ENCODE assay signal across 24 cellular contexts in genomic region chr1:19610282-19610978, GRCh38. TPM values are rescaled to one million over a fixed set of nuclear protein-coding genes. Genes with fewer than 3 reads are reported as not detected.
DNase-seq lines count a peak whose midpoint lies in the region; ATAC-seq, FAIRE-seq and TF ChIP-seq lines count a peak whose summit lies in the region.
"Had no signal": no experiment of that assay in that cellular context is flagged by ENCODE, and none has a peak within 500 bp of the region (broad histone marks: within the 10 kb centered on the region; RNA-seq: fewer than 3 reads in every experiment).

No MANE protein-coding gene starts in this region.

- BruUV-seq in IMR-90 (replicated peaks; lab: Mats Ljungman, UMichigan) (no TSS peak), K562 (replicated peaks; lab: Mats Ljungman, UMichigan) (no TSS peak)

- H3K27ac ChIP-seq in IMR-90 (ENCODE audit: insufficient read depth, low read length) (no peak overlapping the region), K562 (ENCODE audit: extremely low read depth, low read depth, low read length) (no peak overlapping the region), keratinocyte (ENCODE audit: control insufficient read depth, insufficient read depth, low read length) (no peak overlapping the region), tibial artery (peak overlapping the region; percentile 25 to 52)
- H3K27ac ChIP-seq: tibial nerve had no signal

- ATAC-seq in IMR-90 (ENCODE audit: low read depth): no peak
- ATAC-seq in K562: no peak
- ATAC-seq: activated CD8-positive, alpha-beta T cell treated with anti-CD3 and anti-CD28 coated beads for 36 hours; SK-N-SH treated with all-trans-retinoic acid at 6 μM for 48 hours had no signal

- 0 out of 2 replicates have a peak, but pooled peaks cover 6% of the 10 kb centered on the region for H3K36me3 ChIP-seq in IMR-90 (ENCODE audit: control insufficient read depth, insufficient read depth, low read length)
- peaks cover 44% of the 10 kb centered on the region for H3K36me3 ChIP-seq in K562 (ENCODE audit: control insufficient read depth, insufficient read depth, low read length)
- peaks cover 3 to 8% of the 10 kb centered on the region in 2 experiments for H3K36me3 ChIP-seq in keratinocyte (ENCODE audit: control insufficient read depth in 2 of 2, extremely low read depth in 1 of 2, insufficient read depth in 2 of 2, low read length in 2 of 2)
- H3K36me3 ChIP-seq in tibial artery: peaks cover 0 to 7% (median 6%) of the 10 kb centered on the region in 3 donors

- H2AK5ac ChIP-seq in IMR-90 (ENCODE audit: low read depth, low read length): 0 out of 2 replicates have a peak overlapping the region, but pooled peaks have one; percentile 33

- H2BK15ac ChIP-seq in IMR-90 (ENCODE audit: low read depth, low read length): no peak overlapping the region

- H3K14ac ChIP-seq in IMR-90 (replicated peaks; ENCODE audit: low read depth, low read length): no peak overlapping the region; the same call in 1 of the 2 replicates

- CTCF ChIA-PET in IMR-90 (lab: Yijun Ruan, JAX) (interaction anchor here (0.6 kb wide), 1 partner anchor 11 kb away, joined by 3 read pairs; no protein-coding TSS in a partner anchor), K562 (lab: Yijun Ruan, JAX; ENCODE audit: low intra/inter-chr PET ratio) (no interaction called here)

- H3K9ac ChIP-seq in IMR-90 (ENCODE audit: low read depth, low read length) (no peak overlapping the region), K562 (ENCODE audit: insufficient read depth in 1 of 2, low read depth in 2 of 2, low read length in 2 of 2) (no peak overlapping the region), keratinocyte (ENCODE audit: control insufficient read depth, extremely low read depth, insufficient read depth, low read length) (no peak overlapping the region)

- H4K5ac ChIP-seq in IMR-90 (ENCODE audit: low read depth, low read length): no peak overlapping the region

- no peak overlapping the region for H4K8ac ChIP-seq in IMR-90 (ENCODE audit: low read depth in 2 of 2, low read length in 2 of 2)

- H2BK5ac ChIP-seq in IMR-90 (ENCODE audit: low read depth, low read length, poor library complexity, severe bottlenecking): no peak overlapping the region

- H3K4me3 ChIP-seq in IMR-90 (ENCODE audit: insufficient read depth, low read depth, low read length): no peak overlapping the region
- H3K4me3 ChIP-seq in K562: no peak overlapping the region
- H3K4me3 ChIP-seq in keratinocyte (ENCODE audit: control insufficient read depth in 2 of 3, extremely low read depth in 1 of 3, insufficient read depth in 2 of 3, low read depth in 1 of 3, low read length in 3 of 3): no peak overlapping the region
- no peak overlapping the region for H3K4me3 ChIP-seq in tibial artery
- H3K4me3 ChIP-seq: esophagus squamous epithelium, tibial nerve had no signal

- intact Hi-C loops in IMR-90 (cut with micrococcal nuclease): no loop called here
- intact Hi-C loops in K562 (cut with micrococcal nuclease): no loop called here
- intact Hi-C loops in tibial artery (cut with DNase I; ENCODE audit: low total_unique reads): loop anchor here (10.0 kb wide), 1 partner anchor 106 kb away; no protein-coding TSS in a partner anchor

- in situ Hi-C loops in IMR-90 (cut with MboI; ENCODE audit: low sequenced_read_pairs) (no loop called here), K562 (cut with MboI) (no loop called here)

- H3K4me1 ChIP-seq in IMR-90 (ENCODE audit: control insufficient read depth, insufficient read depth, low read length): peaks cover 6% of the 10 kb centered on the region
- peaks cover 3 to 5% of the 10 kb centered on the region in 2 experiments; a peak in 2 of 5 replicates for H3K4me1 ChIP-seq in K562 (replicated peaks in 1 of 2; ENCODE audit: control insufficient read depth in 2 of 2, insufficient read depth in 2 of 2, low read length in 2 of 2)
- H3K4me1 ChIP-seq in keratinocyte (ENCODE audit: control insufficient read depth, extremely low read depth, insufficient read depth, low read length): peaks cover 8% of the 10 kb centered on the region
- H3K4me1 ChIP-seq in tibial artery: peaks cover 0 to 46% (median 20%) of the 10 kb centered on the region in 4 donors

- H3K9me1 ChIP-seq in IMR-90 (ENCODE audit: insufficient read depth, low read length): peaks cover 2% of the 10 kb centered on the region; the same call in 1 of the 2 replicates
- H3K9me1 ChIP-seq in K562 (ENCODE audit: control insufficient read depth, insufficient read depth, low read length): no peaks in the 10 kb centered on the region
- H3K9me1 ChIP-seq in keratinocyte (ENCODE audit: control insufficient read depth, extremely low read depth, insufficient read depth, low read length): no peaks in the 10 kb centered on the region

- no peak for TF ChIP-seq RAD21 in IMR-90 (IDR thresholded peaks at IDR 0.05; ENCODE audit: low read length)
- TF ChIP-seq RAD21 in K562 (CRISPR knock-in tag; conservative IDR thresholded peaks at IDR 0.05 in 1 of 2, IDR thresholded peaks at IDR 0.05 in 1 of 2): no peak

- no peak overlapping the region for H2BK120ac ChIP-seq in IMR-90 (ENCODE audit: low read depth, low read length)

- no peak overlapping the region for H3K4ac ChIP-seq in IMR-90 (ENCODE audit: low read depth, low read length)

- H3K4me2 ChIP-seq in IMR-90 (ENCODE audit: low read depth, low read length) (no peak overlapping the region), K562 (ENCODE audit: insufficient read depth, low read length) (no peak overlapping the region), keratinocyte (ENCODE audit: control insufficient read depth, extremely low read depth, insufficient read depth, low read depth, low read length) (peak overlapping the region; percentile 39)

- peaks cover 39 to 62% of the 10 kb centered on the region in 2 experiments for H3K79me1 ChIP-seq in IMR-90 (ENCODE audit: low read depth in 1 of 2, low read length in 2 of 2)

- TF ChIP-seq CTCF in IMR-90 (conservative IDR thresholded peaks at IDR 0.05; ENCODE audit: low read depth, low read length) (no peak), K562 (IDR thresholded peaks at IDR 0.05 in 2 of 3, conservative IDR thresholded peaks at IDR 0.05 in 1 of 3; ENCODE audit: insufficient read depth in 2 of 3, low read depth in 1 of 3, low read length in 3 of 3) (no peak), keratinocyte (optimal IDR thresholded peaks at IDR 0.05 in 1 of 3, IDR thresholded peaks at IDR 0.05 in 1 of 3, conservative IDR thresholded peaks at IDR 0.05 in 1 of 3; ENCODE audit: extremely low read depth in 1 of 3, insufficient read depth in 2 of 3, low read length in 3 of 3) (no peak), tibial artery (IDR thresholded peaks at IDR 0.05) (no peak)

- H4K91ac ChIP-seq in IMR-90 (ENCODE audit: insufficient read depth, low read depth, low read length): no peak overlapping the region

- no peak overlapping the region for H2AK9ac ChIP-seq in IMR-90 (replicated peaks; ENCODE audit: low read depth, low read length, poor library complexity)

- DNase-seq in IMR-90: peak; percentile 58
- DNase-seq in K562 (ENCODE audit: extremely low read depth in 1 of 4, low spot score in 3 of 4): no peak
- DNase-seq in keratinocyte (ENCODE audit: low read depth, low spot score): no peak
- DNase-seq in tibial artery: no peak
- DNase-seq in H54 (ENCODE audit: insufficient read length, low spot score): no peak
- DNase-seq in erythroblast (lab: John Stamatoyannopoulos, UW): no peak
- DNase-seq in globus pallidus (ENCODE audit: low spot score): no peak
- DNase-seq: activated CD4-positive, CD25-positive, alpha-beta regulatory T cell; activated CD8-positive, alpha-beta T cell treated with anti-CD3 and anti-CD28 coated beads for 36 hours; activated naive CD4-positive, alpha-beta T cell treated with Interleukin-2 at 50 U/mL for 16 hours; cerebellar nuclear complex; effector CD4-positive, alpha-beta T cell; esophagus squamous epithelium; H9; hypothalamus; kidney; NCI-H1105; NCI-H446 treated with DMSO at 0.1 percent for 48 hours; NK-92 treated with Interleukin-12 subunit alpha and Interleukin-12 subunit beta, amount 100 ng/mL, for 24 hours; stimulated activated naive CD4-positive, alpha-beta T cell; T-helper 9 cell had no signal

- no peak overlapping the region for H3K23ac ChIP-seq in IMR-90 (ENCODE audit: low read depth, low read length)

- H3K27me3 ChIP-seq in IMR-90 (ENCODE audit: control insufficient read depth, insufficient read depth, low read length) (no peaks in the 10 kb centered on the region), K562 (ENCODE audit: control insufficient read depth in 2 of 2, insufficient read depth in 2 of 2, low read length in 2 of 2) (no peaks in the 10 kb centered on the region), keratinocyte (ENCODE audit: control insufficient read depth, extremely low read depth, insufficient read depth, low read length) (no peaks in the 10 kb centered on the region), tibial artery (no peaks in the 10 kb centered on the region)
- H3K27me3 ChIP-seq: esophagus squamous epithelium, tibial nerve had no signal

- FAIRE-seq in K562 (lab: Jason Lieb, UNC): no peak
- no peak for FAIRE-seq in keratinocyte (lab: Jason Lieb, UNC)
- no peak for FAIRE-seq in H54 (lab: Jason Lieb, UNC)
- FAIRE-seq: GM12892, kidney had no signal

- 60% methylated on average over 1 of the region's 8 CpGs; no CpG with 5 or more reads in 1 of the 2 experiments for WGBS in IMR-90 (ENCODE audit: extremely low coverage in 2 of 2, insufficient read length in 1 of 2), 2 experiments
- WGBS in K562 (ENCODE audit: insufficient coverage, low coverage, missing lambda C conversion rate): 74% methylated on average over 8 of the region's 8 CpGs

- H4K20me1 ChIP-seq in IMR-90 (ENCODE audit: insufficient read depth, low read length) (peaks cover 52% of the 10 kb centered on the region), K562 (replicated peaks; ENCODE audit: control insufficient read depth, insufficient read depth, low read length) (peaks cover 18% of the 10 kb centered on the region), keratinocyte (ENCODE audit: control insufficient read depth, extremely low read depth, insufficient read depth, low read length) (peaks cover 4% of the 10 kb centered on the region)

- no peak overlapping the region for H3K18ac ChIP-seq in IMR-90 (ENCODE audit: low read depth, low read length)

- no peak overlapping the region for H2AFZ ChIP-seq in IMR-90 (replicated peaks; ENCODE audit: low read length, poor library complexity)
- H2AFZ ChIP-seq in K562 (ENCODE audit: low read depth, low read length): no peak overlapping the region
- H2AFZ ChIP-seq in keratinocyte (ENCODE audit: control insufficient read depth, low read length): no peak overlapping the region

- H2BK20ac ChIP-seq in IMR-90 (ENCODE audit: low read depth, low read length): no peak overlapping the region

- H3K79me2 ChIP-seq in K562 (ENCODE audit: control insufficient read depth, insufficient read depth, low read length): peaks cover 87% of the 10 kb centered on the region
- peaks cover 67% of the 10 kb centered on the region for H3K79me2 ChIP-seq in keratinocyte (ENCODE audit: control insufficient read depth, insufficient read depth, low read length)

- POLR2A ChIA-PET in IMR-90 (lab: Charles Lee; ENCODE audit: unreplicated experiment) (no interaction called here), K562 (lab: Yijun Ruan, JAX) (interaction anchor here (0.7 to 2.1 kb wide), 4 partner anchors 8 to 526 kb away, joined by 3 to 17 read pairs (median 4); a partner anchor contains a TSS)

- dilution Hi-C loops in IMR-90 (cut with HindIII; ENCODE audit: low sequenced_read_pairs, unreplicated experiment): no loop called here
- dilution Hi-C loops in keratinocyte (cut with MboI; ENCODE audit: extremely low pct_ligation_motif_present, low sequenced_read_pairs): no loop called here

- TF ChIP-seq EP300 in K562 (IDR thresholded peaks at IDR 0.05; ENCODE audit: low read length): no peak

- H3K9me3 ChIP-seq in IMR-90 (ENCODE audit: control insufficient read depth, insufficient read depth, low read length) (no peaks in the 10 kb centered on the region), K562 (replicated peaks; ENCODE audit: control insufficient read depth, insufficient read depth, low read depth, low read length) (no peaks in the 10 kb centered on the region), keratinocyte (ENCODE audit: control insufficient read depth, low read depth, low read length) (no peaks in the 10 kb centered on the region), tibial artery (no peaks in the 10 kb centered on the region)
- H3K9me3 ChIP-seq: esophagus squamous epithelium, tibial nerve had no signal

- no peak overlapping the region for H3K56ac ChIP-seq in IMR-90 (ENCODE audit: extremely low read depth, insufficient read depth, low read length)

- no peak for TF ChIP-seq POLR2A in IMR-90 (IDR thresholded peaks at IDR 0.05; ENCODE audit: low read depth, low read length)
- TF ChIP-seq POLR2A in K562 (conservative IDR thresholded peaks at IDR 0.05): no peak
- no peak for TF ChIP-seq POLR2A in H54 (IDR thresholded peaks at IDR 0.05; ENCODE audit: low read depth, low read length)
- TF ChIP-seq POLR2A in erythroblast (IDR thresholded peaks at IDR 0.05; ENCODE audit: low read length): no peak

RNA-seq across cellular contexts. Expression of gene NBL1, which starts 33.7 kb away (rescaled TPM):
- 12.5 and 14.0 TPM in 2 replicates for total RNA-seq in IMR-90 (2012; rRNA removed)
- 54.2 and 62.7 TPM in 2 replicates for polyA plus RNA-seq in IMR-90 (2012; rRNA removed)
- 30.4 and 44.0 TPM in 2 replicates for polyA plus RNA-seq in IMR-90 (2012; cell fraction: cytosol; rRNA removed)
- 13.3 and 30.2 TPM in 2 replicates for polyA plus RNA-seq in IMR-90 (2012; cell fraction: nucleus; rRNA removed; ENCODE audit: low replicate concordance)
- total RNA-seq in K562 (2011; cell fraction: chromatin; rRNA removed; ENCODE audit: low replicate concordance): 1.2 and 4.9 TPM in 2 replicates
- 2.9 and 5.3 TPM in 2 replicates for total RNA-seq in K562 (2011; cell fraction: nucleolus; rRNA removed)
- total RNA-seq in K562 (2011; cell fraction: nucleoplasm; rRNA removed): 2.1 and 4.1 TPM in 2 replicates
- total RNA-seq in K562 (2014; rRNA removed): 2.4 and 4.9 TPM in 2 replicates
- total RNA-seq in K562 (2014; rRNA removed; fragmentation: Illumina TruSeq; extraction: Trizol): 0.80 and 0.91 TPM in 2 replicates
- 1.0 and 1.4 TPM in 2 replicates for total RNA-seq in K562 (2015; rRNA removed; fragmentation: Illumina TruSeq; extraction: Trizol)
- 3.4 and 3.7 TPM in 2 replicates for total RNA-seq in K562 (2021)
- 3.2 and 4.1 TPM in 2 replicates for polyA plus RNA-seq in K562 (2011; rRNA removed)
- 2.8 and 8.3 TPM in 2 replicates for polyA plus RNA-seq in K562 (2011; cell fraction: cytosol; rRNA removed)
- polyA plus RNA-seq in K562 (2011; cell fraction: nucleus; rRNA removed): 1.8 and 3.1 TPM in 2 replicates
- 1.6 and 1.8 TPM in 2 replicates for polyA plus RNA-seq in K562 (2012)
- 1.3 and 2.1 TPM in 2 replicates for polyA plus RNA-seq in K562 (2014; fragmentation: Illumina TruSeq; extraction: Trizol)
- under 1 TPM in 1 of 2 experiments, not detected in 1; 0.10 TPM for polyA plus RNA-seq in K562 (2014; fragmentation: Nextera tagmentation; extraction: Ambion mirVana)
- 2.2 and 2.8 TPM in 2 replicates for polyA plus RNA-seq in K562 (2014; rRNA removed)
- 2.0 and 2.8 TPM in 2 replicates for polyA minus RNA-seq in K562 (2011; rRNA and poly(A)+ RNA removed)
- 5.2 and 5.6 TPM in 2 replicates for polyA minus RNA-seq in K562 (2011; cell fraction: cytosol; rRNA and poly(A)+ RNA removed)
- polyA minus RNA-seq in K562 (2011; cell fraction: nucleus; rRNA and poly(A)+ RNA removed): 0.81 and 2.0 TPM in 2 replicates
- polyA plus RNA-seq in keratinocyte: 44.6 to 114 TPM (median 74.5 TPM) in 3 replicates
- polyA plus RNA-seq in keratinocyte (2011; ENCODE audit: low read depth): 12.2 TPM
- polyA plus RNA-seq in keratinocyte (2011; cell fraction: cytosol; rRNA removed): 49.2 and 113 TPM in 2 replicates
- 38.6 and 46.1 TPM in 2 replicates for polyA plus RNA-seq in keratinocyte (2011; cell fraction: nucleus; rRNA removed)
- 65.3 and 97.4 TPM in 2 replicates for polyA plus RNA-seq in keratinocyte (2012; ENCODE audit: low replicate concordance)
- 120 to 212 TPM (median 132 TPM) in 3 replicates for polyA minus RNA-seq in keratinocyte
- polyA minus RNA-seq in keratinocyte (2011; cell fraction: cytosol; rRNA and poly(A)+ RNA removed): 77.5 TPM
- 20.6 and 27.1 TPM in 2 replicates for polyA minus RNA-seq in keratinocyte (2011; cell fraction: nucleus; rRNA and poly(A)+ RNA removed)

RNA-seq across cellular contexts. Expression of gene HTR6, which starts 54.2 kb away (rescaled TPM):
- total RNA-seq in IMR-90 (2012; rRNA removed) (not detected in 2 replicates), K562 (2014; rRNA removed) (not detected in 2 replicates), K562 (2014; rRNA removed; fragmentation: Illumina TruSeq; extraction: Trizol) (not detected in 2 replicates), K562 (2015; rRNA removed; fragmentation: Illumina TruSeq; extraction: Trizol) (not detected in 2 replicates), K562 (2021) (not detected in 2 replicates)
- polyA plus RNA-seq in IMR-90 (2012; rRNA removed) (not detected in 2 replicates), K562 (2011; rRNA removed) (not detected in 2 replicates), K562 (2014; fragmentation: Illumina TruSeq; extraction: Trizol) (not detected in 2 replicates), K562 (2014; fragmentation: Nextera tagmentation; extraction: Ambion mirVana) (not detected), K562 (2014; rRNA removed) (not detected in 2 replicates), keratinocyte (not detected in 3 replicates)
- not detected in 2 replicates for polyA plus RNA-seq in IMR-90 (2012; cell fraction: cytosol; rRNA removed)
- polyA plus RNA-seq in IMR-90 (2012; cell fraction: nucleus; rRNA removed; ENCODE audit: low replicate concordance): 0.08 TPM in 1 of 2 replicates, not detected in the other
- not detected in 2 replicates for total RNA-seq in K562 (2011; cell fraction: chromatin; rRNA removed; ENCODE audit: low replicate concordance)
- not detected in 2 replicates for total RNA-seq in K562 (2011; cell fraction: nucleolus; rRNA removed)
- total RNA-seq in K562 (2011; cell fraction: nucleoplasm; rRNA removed): not detected in 2 replicates
- not detected in 2 replicates for polyA plus RNA-seq in K562 (2011; cell fraction: cytosol; rRNA removed)
- polyA plus RNA-seq in K562 (2011; cell fraction: nucleus; rRNA removed): not detected in 2 replicates
- not detected in 2 replicates for polyA plus RNA-seq in K562 (2012)
- not detected in 2 replicates for polyA minus RNA-seq in K562 (2011; rRNA and poly(A)+ RNA removed)
- not detected in 2 replicates for polyA minus RNA-seq in K562 (2011; cell fraction: cytosol; rRNA and poly(A)+ RNA removed)
- not detected in 2 replicates for polyA minus RNA-seq in K562 (2011; cell fraction: nucleus; rRNA and poly(A)+ RNA removed)
- not detected for polyA plus RNA-seq in keratinocyte (2011; ENCODE audit: low read depth)
- not detected in 2 replicates for polyA plus RNA-seq in keratinocyte (2011; cell fraction: cytosol; rRNA removed)
- polyA plus RNA-seq in keratinocyte (2011; cell fraction: nucleus; rRNA removed): not detected in 2 replicates
- polyA plus RNA-seq in keratinocyte (2012; ENCODE audit: low replicate concordance): not detected in 2 replicates
- not detected in 3 replicates for polyA minus RNA-seq in keratinocyte
- not detected for polyA minus RNA-seq in keratinocyte (2011; cell fraction: cytosol; rRNA and poly(A)+ RNA removed)
- not detected in 2 replicates for polyA minus RNA-seq in keratinocyte (2011; cell fraction: nucleus; rRNA and poly(A)+ RNA removed)
- total RNA-seq: activated CD8-positive, alpha-beta T cell treated with anti-CD3 and anti-CD28 coated beads for 36 hours; esophagus squamous epithelium; kidney; tibial nerve had no signal

Comparison
In these comparisons a context has a peak if more than half of its experiments do, and no peak if none do; other contexts are left out.
1. H3K27ac ChIP-seq: peak in tibial artery (2 of 2); none in IMR-90 (single experiment), K562 (single experiment) and keratinocyte (single experiment).